8 cellular contexts compared by ENCODE assay signal in the genomic region with DNA sequence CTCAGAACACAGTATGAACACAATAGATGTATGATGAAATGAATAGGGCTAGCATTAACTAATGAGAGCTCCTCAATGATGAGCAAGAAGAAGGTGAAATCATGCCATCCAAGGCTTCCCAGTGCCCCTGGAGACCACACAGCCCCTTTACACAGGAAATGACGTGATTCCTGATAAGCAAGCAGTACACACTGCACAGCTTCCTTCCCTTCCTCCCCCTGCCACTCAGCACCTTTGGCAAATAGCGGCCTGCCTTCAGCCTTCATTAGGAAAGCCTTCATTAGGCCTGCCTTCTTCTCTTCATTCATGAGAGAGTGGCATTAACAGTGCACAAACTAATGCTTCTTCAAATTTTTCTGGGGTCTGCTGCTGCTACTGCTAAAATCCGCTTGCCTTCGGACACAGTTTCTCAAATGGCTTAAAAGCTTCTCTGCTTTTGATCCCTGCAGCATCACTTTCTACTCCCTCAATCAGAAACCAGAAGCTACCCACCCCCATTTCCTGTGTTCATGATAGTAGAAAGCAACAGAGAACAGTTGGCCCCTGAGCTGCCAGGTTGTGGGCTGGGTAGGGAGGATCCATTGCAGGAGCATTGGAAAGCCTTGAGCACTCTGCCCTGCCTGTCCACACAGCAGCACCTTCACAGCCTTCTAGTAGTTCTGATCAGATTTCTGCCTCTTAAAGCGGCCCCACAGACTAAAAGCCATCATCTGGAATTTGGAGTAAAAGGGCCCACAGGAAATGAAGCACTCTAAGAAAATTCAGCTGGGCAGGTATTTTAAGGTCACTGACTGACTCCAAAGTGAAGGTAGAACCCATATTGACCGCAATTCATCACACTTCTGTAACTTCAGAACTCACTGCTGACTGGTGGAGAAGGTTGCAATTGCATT.
DNase-seq lines count a peak whose midpoint lies in the region; ATAC-seq and TF ChIP-seq lines count a peak whose summit lies in the region.

No MANE protein-coding gene starts in this region.

- intact Hi-C loops in esophagus muscularis mucosa (cut with DNase I): no loop called here

- peak; percentile 7 to 80 (median 67) for DNase-seq in CD8-positive, alpha-beta memory T cell
- DNase-seq in activated T-cell treated with anti-CD3 and anti-CD28 coated beads for 1 hour (ENCODE audit: low read depth) (peak; percentile 21), HUDEP-2 (lab: John Stamatoyannopoulos, UW; ENCODE audit: unreplicated experiment in 76 of 76) (no peak), esophagus muscularis mucosa (ENCODE audit: extremely low spot score) (no peak), SJCRH30 (no peak)

- POLR2A ChIA-PET in CD8-positive, alpha-beta memory T cell (lab: Charles Lee): interaction anchor here (0.6 to 0.8 kb wide), 4 partner anchors 374 to 1333 kb away, joined by 3 to 7 read pairs (median 4); a partner anchor contains a TSS

- peak overlapping the region; percentile 35 for H3K4me3 ChIP-seq in CD8-positive, alpha-beta memory T cell (ENCODE audit: low read length)
- no peak overlapping the region for H3K4me3 ChIP-seq in mesodermal cell (ENCODE audit: extremely low read depth, insufficient read depth, low read length, poor library complexity, severe bottlenecking)
- no peak overlapping the region for H3K4me3 ChIP-seq in esophagus muscularis mucosa
- H3K4me3 ChIP-seq in SJCRH30: no peak overlapping the region

- no peak for TF ChIP-seq POLR2A in esophagus muscularis mucosa (IDR thresholded peaks at IDR 0.05; ENCODE audit: low read depth)

- 65 to 77% methylated on average over 4 to 6 of the region's 6 CpGs for WGBS in mesodermal cell (ENCODE audit: insufficient coverage in 2 of 2), 2 experiments
- WGBS in esophagus muscularis mucosa: 67% methylated on average over 5 of the region's 6 CpGs

- H3K27ac Mint-ChIP-seq in CD8-positive, alpha-beta memory T cell: peak overlapping the region; percentile 77 to 98 (median 94)

- H3K27ac ChIP-seq in CD8-positive, alpha-beta memory T cell (ENCODE audit: low read depth, low read length): peak overlapping the region; percentile 35
- H3K27ac ChIP-seq in mesodermal cell (ENCODE audit: low read depth, low read length, severe bottlenecking) (peak overlapping the region; percentile 69), esophagus muscularis mucosa (replicated peaks in 1 of 4) (peak overlapping the region in 1 of 4 donors; percentile 69), SJCRH30 (no peak overlapping the region)

- no peaks in the 10 kb centered on the region for H3K9me3 Mint-ChIP-seq in CD8-positive, alpha-beta memory T cell

- no peaks in the 10 kb centered on the region for H3K9me3 ChIP-seq in CD8-positive, alpha-beta memory T cell (ENCODE audit: low read length)
- H3K9me3 ChIP-seq in mesodermal cell (ENCODE audit: control insufficient read depth, low read length) (no peaks in the 10 kb centered on the region), esophagus muscularis mucosa (no peaks in the 10 kb centered on the region), SJCRH30 (replicated peaks) (no peaks in the 10 kb centered on the region)

- H3K36me3 Mint-ChIP-seq in CD8-positive, alpha-beta memory T cell: no peaks in the 10 kb centered on the region

- no peaks in the 10 kb centered on the region for H3K27me3 ChIP-seq in CD8-positive, alpha-beta memory T cell (ENCODE audit: insufficient read depth, low read length, poor library complexity, severe bottlenecking)
- H3K27me3 ChIP-seq in esophagus muscularis mucosa (no peaks in the 10 kb centered on the region), SJCRH30 (no peaks in the 10 kb centered on the region)

- H3K4me1 ChIP-seq in CD8-positive, alpha-beta memory T cell (ENCODE audit: insufficient read depth, low read length): peaks cover 55% of the 10 kb centered on the region
- H3K4me1 ChIP-seq in mesodermal cell (ENCODE audit: control insufficient read depth, insufficient read depth, low read length, poor library complexity, severe bottlenecking): peaks cover 17% of the 10 kb centered on the region
- peaks cover 12 to 50% (median 43%) of the 10 kb centered on the region in 4 donors for H3K4me1 ChIP-seq in esophagus muscularis mucosa
- H3K4me1 ChIP-seq in SJCRH30: no peaks in the 10 kb centered on the region

- peak overlapping the region; percentile 9 to 88 (median 73) for H3K4me3 Mint-ChIP-seq in CD8-positive, alpha-beta memory T cell

- CTCF ChIA-PET in CD8-positive, alpha-beta memory T cell (lab: Charles Lee): interaction anchor here (0.8 to 2.3 kb wide), 11 partner anchors 8 to 805 kb away, joined by 3 to 15 read pairs (median 4); a partner anchor contains a TSS

- no peak for TF ChIP-seq EP300 in esophagus muscularis mucosa (IDR thresholded peaks at IDR 0.05)

- H3K4me1 Mint-ChIP-seq in CD8-positive, alpha-beta memory T cell: peaks cover 41 to 50% (median 41%) of the 10 kb centered on the region in 3 donors

- peaks cover 0 to 1% of the 10 kb centered on the region in 2 donors for H3K27me3 Mint-ChIP-seq in CD8-positive, alpha-beta memory T cell

- ATAC-seq in GM19372 (IDR thresholded peaks at IDR 0.05; ENCODE audit: low read depth, unreplicated experiment) (peak; percentile 76), HG03432 (IDR thresholded peaks at IDR 0.05; ENCODE audit: unreplicated experiment) (peak; percentile 79)

- no peak for TF ChIP-seq CTCF in esophagus muscularis mucosa (IDR thresholded peaks at IDR 0.05)

- H3K36me3 ChIP-seq in CD8-positive, alpha-beta memory T cell (ENCODE audit: insufficient read depth, low read length): no peaks in the 10 kb centered on the region
- H3K36me3 ChIP-seq in mesodermal cell (ENCODE audit: control insufficient read depth, insufficient read depth, low read length) (no peaks in the 10 kb centered on the region), esophagus muscularis mucosa (no peaks in the 10 kb centered on the region), SJCRH30 (no peaks in the 10 kb centered on the region)

Comparison
In these comparisons a context has a peak if more than half of its experiments do, and no peak if none do; other contexts are left out.
1. DNase-seq: peak in CD8-positive, alpha-beta memory T cell (5 of 5) and activated T-cell treated with anti-CD3 and anti-CD28 coated beads for 1 hour (single experiment); none in HUDEP-2 (0 of 76), esophagus muscularis mucosa (single experiment) and SJCRH30 (0 of 2).